Comparison of ENCODE assay signal across 15 cellular contexts in genomic region chrX:154472685-154473632, GRCh38.
"Had no signal": no experiment of that assay in that cellular context is flagged by ENCODE, and none has a peak within 500 bp of the region (broad histone marks: within the 10 kb centered on the region; RNA-seq: fewer than 3 reads in every experiment).

No MANE protein-coding gene starts in this region.

- H3K27me3 Mint-ChIP-seq: activated naive CD8-positive, alpha-beta T cell; natural killer cell treated with Interleukin-12 subunit alpha and Interleukin-12 subunit beta and Interleukin-15 and Interleukin-18, amount 100 ng/mL, for 72 hours had no signal

- H3K4me3 Mint-ChIP-seq: activated naive CD8-positive, alpha-beta T cell; endodermal cell; immature natural killer cell; natural killer cell treated with Interleukin-12 subunit alpha and Interleukin-12 subunit beta and Interleukin-15 and Interleukin-18, amount 100 ng/mL, for 72 hours had no signal

- H3K4me3 ChIP-seq: breast epithelium, sigmoid colon, thyroid gland, uterus had no signal

- ATAC-seq: left cardiac atrium; natural killer cell treated with Interleukin-12 subunit alpha and Interleukin-12 subunit beta and Interleukin-15 and Interleukin-18, amount 100 ng/mL, for 72 hours had no signal

- H3K27ac Mint-ChIP-seq: activated naive CD8-positive, alpha-beta T cell; activated T-helper 2 cell treated with anti-CD3 and anti-CD28 coated beads, Interferon-gamma antibody, Interleukin-2, Interleukin-4, amounts not matched to agents 10 μg/mL and 5 μg/mL and 100 μg/mL, durations not matched to agents 14 hours and 24 hours and 36 hours; endodermal cell; natural killer cell treated with Interleukin-12 subunit alpha and Interleukin-12 subunit beta and Interleukin-15 and Interleukin-18, amount 100 ng/mL, for 72 hours had no signal

- DNase-seq: activated T-cell treated with anti-CD3 and anti-CD28 coated beads for 4 hours; endodermal cell; immature natural killer cell; left cardiac atrium; sigmoid colon; stimulated activated CD4-positive, alpha-beta T cell treated with anti-CD3 and anti-CD28 coated beads, Interleukin-2, amount 100 ng/mL, for 48 hours; stimulated activated CD8-positive, alpha-beta memory T cell treated with anti-CD3 and anti-CD28 coated beads, Interleukin-4, amount 100 ng/mL, for 48 hours; T-helper 1 cell; thyroid gland had no signal

- H3K9me3 ChIP-seq: breast epithelium, sigmoid colon, thyroid gland, uterus had no signal

- H3K27ac ChIP-seq: breast epithelium, sigmoid colon, thyroid gland, uterus, VCaP had no signal

- H3K4me1 ChIP-seq: breast epithelium, thyroid gland, uterus had no signal

- H3K9me3 Mint-ChIP-seq: activated T-helper 2 cell treated with anti-CD3 and anti-CD28 coated beads, Interferon-gamma antibody, Interleukin-2, Interleukin-4, amounts not matched to agents 10 μg/mL and 5 μg/mL and 100 μg/mL, durations not matched to agents 14 hours and 24 hours and 36 hours; natural killer cell treated with Interleukin-12 subunit alpha and Interleukin-12 subunit beta and Interleukin-15 and Interleukin-18, amount 100 ng/mL, for 72 hours had no signal

- H3K27me3 ChIP-seq: sigmoid colon, thyroid gland, uterus had no signal

- H3K4me1 Mint-ChIP-seq: endodermal cell had no signal

- H3K36me3 Mint-ChIP-seq: activated naive CD8-positive, alpha-beta T cell; immature natural killer cell; natural killer cell treated with Interleukin-12 subunit alpha and Interleukin-12 subunit beta and Interleukin-15 and Interleukin-18, amount 100 ng/mL, for 72 hours had no signal

- H3K36me3 ChIP-seq: breast epithelium, thyroid gland, uterus had no signal
